ENCODE assay signal across 1 cellular context in the genomic region with DNA sequence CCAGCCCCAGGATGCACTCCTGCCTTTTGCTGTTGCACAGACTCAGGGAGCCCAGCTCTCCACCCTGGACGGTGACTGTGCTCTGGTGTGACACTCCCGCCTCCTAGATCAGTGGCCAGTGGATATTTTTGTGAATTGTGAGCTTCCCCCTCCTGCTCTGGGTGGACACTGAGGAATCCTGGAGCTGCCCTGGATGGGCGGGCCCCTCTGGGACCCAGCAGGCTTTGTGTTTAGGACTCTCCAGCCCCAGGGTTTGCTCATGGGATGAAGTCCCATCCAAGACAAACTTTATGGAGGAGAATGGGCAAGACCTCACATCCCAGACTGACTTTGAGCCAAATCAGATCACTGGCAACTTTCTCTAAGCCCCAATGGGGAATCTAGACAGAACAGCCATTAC.
A peak's percentile ranks its signal among the peaks of the same experiment; 100 is the strongest.
TF ChIP-seq lines count a peak whose summit lies in the region.

No MANE protein-coding gene starts in this region.

TF ChIP-seq in K562, 482 proteins besides CTCF, POLR2A, EP300 and RAD21:
- TF ChIP-seq SRF (CRISPR knock-in tag; IDR thresholded peaks at IDR 0.05) (peak in 1 of 2 experiments; percentile 80; a peak in 1 of 4 replicates), RBM14 (IDR thresholded peaks at IDR 0.05; ENCODE audit: borderline replicate concordance, insufficient read depth, low read depth, low read length) (no peak), NRF1 (conservative IDR thresholded peaks at IDR 0.05 in 1 of 2, IDR thresholded peaks at IDR 0.05 in 1 of 2) (peak; percentile 30 to 40; a peak in 2 of 4 replicates)
TF ChIP-seq in K562: peak in this region for 2.
